Comparison of ENCODE assay signal across 25 cellular contexts in genomic region chr10:18352175-18352574, GRCh38.
"Had no signal": no experiment of that assay in that cellular context is flagged by ENCODE, and none has a peak within 500 bp of the region (broad histone marks: within the 10 kb centered on the region; RNA-seq: fewer than 3 reads in every experiment).

No MANE protein-coding gene starts in this region.

- H3K27ac Mint-ChIP-seq: activated T-helper 1 cell treated with anti-CD3 and anti-CD28 coated beads, Interleukin-12 subunit alpha, Interleukin-12 subunit beta, Interleukin-2, Interleukin-4 antibody, amounts not matched to agents 30 ng/mL and 10 ng/mL and 1 ng/mL, durations not matched to agents 14 hours and 24 hours and 36 hours; nephron; stimulated activated effector memory CD8-positive, alpha-beta T cell treated with anti-CD3 and anti-CD28 coated beads, Interleukin-12 subunit alpha, Interleukin-12 subunit beta, amount 100 ng/mL, for 72 hours; stimulated activated naive CD8-positive, alpha-beta T cell treated with anti-CD3 and anti-CD28 coated beads, Interleukin-15, Interleukin-2, amounts not matched to agents 100 ng/mL and 50 ng/mL, for 24 hours; T-helper 1 cell treated with Interleukin-12 subunit alpha and Interleukin-12 subunit beta and Interleukin-4 antibody, amounts not matched to agents 30 μg/mL and 1 μg/mL, for 36 hours; type B pancreatic cell had no signal

- H3K27me3 ChIP-seq: brain microvascular endothelial cell, gastroesophageal sphincter, left lung, vagina had no signal

- H3K9me3 Mint-ChIP-seq: activated T-helper 1 cell treated with anti-CD3 and anti-CD28 coated beads, Interleukin-12 subunit alpha, Interleukin-12 subunit beta, Interleukin-2, Interleukin-4 antibody, amounts not matched to agents 30 ng/mL and 10 ng/mL and 1 ng/mL, durations not matched to agents 14 hours and 24 hours and 36 hours; nephron; stimulated activated naive CD8-positive, alpha-beta T cell treated with anti-CD3 and anti-CD28 coated beads, Interleukin-15, Interleukin-2, amounts not matched to agents 100 ng/mL and 50 ng/mL, for 24 hours; T-helper 1 cell treated with Interleukin-12 subunit alpha and Interleukin-12 subunit beta and Interleukin-4 antibody, amounts not matched to agents 30 μg/mL and 1 μg/mL, for 36 hours; type B pancreatic cell had no signal

- DNase-seq: activated CD4-positive, alpha-beta T cell treated with anti-CD3 and anti-CD28 coated beads for 4 hours; activated CD4-positive, alpha-beta T cell treated with anti-CD3 and anti-CD28 coated beads, Interleukin-2, amount 50 U/mL, for 4 hours; activated CD8-positive, alpha-beta memory T cell treated with anti-CD3 and anti-CD28 coated beads for 24 hours; activated gamma-delta T cell treated with Interleukin-2 at 50 U/mL for 16 hours; activated naive CD4-positive, alpha-beta T cell treated with anti-CD3 and anti-CD28 coated beads, Interleukin-2, amount 50 U/mL, for 16 hours; amniotic stem cell; brain microvascular endothelial cell; central memory CD4-positive, alpha-beta T cell; head of caudate nucleus; left lung; posterior cingulate gyrus; stimulated activated CD4-positive, alpha-beta T cell treated with anti-CD3 and anti-CD28 coated beads, Interleukin-4, amount 100 ng/mL, for 24 hours; T-helper 9 cell had no signal

- H3K4me1 Mint-ChIP-seq: nephron; stimulated activated effector memory CD8-positive, alpha-beta T cell treated with anti-CD3 and anti-CD28 coated beads, Interleukin-12 subunit alpha, Interleukin-12 subunit beta, amount 100 ng/mL, for 72 hours had no signal

- H3K36me3 Mint-ChIP-seq: stimulated activated effector memory CD8-positive, alpha-beta T cell treated with anti-CD3 and anti-CD28 coated beads, Interleukin-12 subunit alpha, Interleukin-12 subunit beta, amount 100 ng/mL, for 72 hours; type B pancreatic cell had no signal

- H3K4me3 Mint-ChIP-seq: activated T-helper 1 cell treated with anti-CD3 and anti-CD28 coated beads, Interleukin-12 subunit alpha, Interleukin-12 subunit beta, Interleukin-2, Interleukin-4 antibody, amounts not matched to agents 30 ng/mL and 10 ng/mL and 1 ng/mL, durations not matched to agents 14 hours and 24 hours and 36 hours; nephron; stimulated activated effector memory CD8-positive, alpha-beta T cell treated with anti-CD3 and anti-CD28 coated beads, Interleukin-12 subunit alpha, Interleukin-12 subunit beta, amount 100 ng/mL, for 72 hours; stimulated activated naive CD8-positive, alpha-beta T cell treated with anti-CD3 and anti-CD28 coated beads, Interleukin-15, Interleukin-2, amounts not matched to agents 100 ng/mL and 50 ng/mL, for 24 hours; T-helper 1 cell treated with Interleukin-12 subunit alpha and Interleukin-12 subunit beta and Interleukin-4 antibody, amounts not matched to agents 30 μg/mL and 1 μg/mL, for 36 hours; type B pancreatic cell had no signal

- H3K36me3 ChIP-seq: brain microvascular endothelial cell, gastroesophageal sphincter, left lung, thoracic aorta, vagina had no signal

- H3K27ac ChIP-seq: brain microvascular endothelial cell, gastroesophageal sphincter, left lung, skin epidermis, thoracic aorta, vagina, VCaP had no signal

- H3K4me1 ChIP-seq: left lung, vagina had no signal

- H3K4me3 ChIP-seq: gastroesophageal sphincter, left lung, skin epidermis, thoracic aorta, vagina had no signal

- ATAC-seq: gastroesophageal sphincter; left lung; sciatic nerve; stimulated activated effector memory CD8-positive, alpha-beta T cell treated with anti-CD3 and anti-CD28 coated beads, Interleukin-12 subunit alpha, Interleukin-12 subunit beta, amount 100 ng/mL, for 72 hours had no signal

- H3K27me3 Mint-ChIP-seq: type B pancreatic cell had no signal

- H3K9me3 ChIP-seq: gastroesophageal sphincter, left lung, thoracic aorta, vagina had no signal
